34 cellular contexts compared by ENCODE assay signal in genomic region chr3:149770246-149770645, GRCh38. TPM values are rescaled to one million over a fixed set of nuclear protein-coding genes. Genes with fewer than 3 reads are reported as not detected.
DNase-seq lines count a peak whose midpoint lies in the region; ATAC-seq, FAIRE-seq and TF ChIP-seq lines count a peak whose summit lies in the region.
"Had no signal": no experiment of that assay in that cellular context is flagged by ENCODE, and none has a peak within 500 bp of the region (broad histone marks: within the 10 kb centered on the region; RNA-seq: fewer than 3 reads in every experiment).

No MANE protein-coding gene starts in this region.

- no peaks in the 10 kb centered on the region for H3K27me3 Mint-ChIP-seq in H9 (ENCODE audit: low read depth)

- no peak overlapping the region for H4K8ac ChIP-seq in H9 (replicated peaks; ENCODE audit: insufficient read length, low read depth, low read length)

- no peaks in the 10 kb centered on the region for H3K36me3 Mint-ChIP-seq in H9 (ENCODE audit: insufficient read depth in 1 of 3, low read depth in 3 of 3)
- H3K36me3 Mint-ChIP-seq: activated naive CD4-positive, alpha-beta T cell treated with anti-CD3 and anti-CD28 coated beads, Interleukin-2, amount 10 ng/mL, durations not matched to agents 7 days and 5 days; CD4-positive, CD25-positive, alpha-beta regulatory T cell; memory B cell; stimulated activated memory B cell treated with anti-CD40 and anti-IgM and Interleukin-4, amounts not matched to agents 10 μg/mL and 1 μg/mL and 100 μg/mL, for 72 hours had no signal

- H4K91ac ChIP-seq in H9 (ENCODE audit: insufficient read length, low read depth, low read length), result no peak overlapping the region

- no peaks in the 10 kb centered on the region for H3K79me2 ChIP-seq in H9 (ENCODE audit: insufficient read depth, low read length)

- WGBS in H9 (ENCODE audit: extremely low coverage, insufficient read length, low lambda C conversion rate), result no CpG with 5 or more reads among the region's 2 CpGs

- H3K4me1 Mint-ChIP-seq in H9, result peaks cover 5 to 16% of the 10 kb centered on the region in 2 experiments
- H3K4me1 Mint-ChIP-seq: activated CD4-positive, alpha-beta memory T cell treated with anti-CD3 and anti-CD28 coated beads, Interleukin-2, amount 10 ng/mL, durations not matched to agents 7 days and 5 days; activated naive CD4-positive, alpha-beta T cell treated with anti-CD3 and anti-CD28 coated beads, Interleukin-2, amount 10 ng/mL, durations not matched to agents 7 days and 5 days; CD4-positive, CD25-positive, alpha-beta regulatory T cell; memory B cell; stimulated activated memory B cell treated with anti-CD40 and anti-IgM and Interleukin-4, amounts not matched to agents 10 μg/mL and 1 μg/mL and 100 μg/mL, for 72 hours had no signal

- H3K56ac ChIP-seq in H9 (ENCODE audit: insufficient read length, low read depth, low read length), result no peak overlapping the region

- H3K14ac ChIP-seq in H9 (ENCODE audit: insufficient read depth, low read length), result no peak overlapping the region

- H3K9me3 Mint-ChIP-seq in H9, result no peaks in the 10 kb centered on the region
- H3K9me3 Mint-ChIP-seq: activated CD4-positive, alpha-beta memory T cell treated with anti-CD3 and anti-CD28 coated beads, Interleukin-2, amount 10 ng/mL, durations not matched to agents 7 days and 5 days; activated naive CD4-positive, alpha-beta T cell treated with anti-CD3 and anti-CD28 coated beads, Interleukin-2, amount 10 ng/mL, durations not matched to agents 7 days and 5 days; CD4-positive, CD25-positive, alpha-beta regulatory T cell; GM23338; memory B cell; nephron progenitor cell; stimulated activated memory B cell treated with anti-CD40 and anti-IgM and Interleukin-4, amounts not matched to agents 10 μg/mL and 1 μg/mL and 100 μg/mL, for 72 hours had no signal

- no peak overlapping the region for H4K5ac ChIP-seq in H9 (ENCODE audit: insufficient read length, low read depth, low read length)

- H3K4me3 Mint-ChIP-seq in H9, result no peak overlapping the region
- H3K4me3 Mint-ChIP-seq: activated CD4-positive, alpha-beta memory T cell treated with anti-CD3 and anti-CD28 coated beads, Interleukin-2, amount 10 ng/mL, durations not matched to agents 7 days and 5 days; activated naive CD4-positive, alpha-beta T cell treated with anti-CD3 and anti-CD28 coated beads, Interleukin-2, amount 10 ng/mL, durations not matched to agents 7 days and 5 days; CD4-positive, CD25-positive, alpha-beta regulatory T cell; GM23338; memory B cell; nephron progenitor cell; stimulated activated memory B cell treated with anti-CD40 and anti-IgM and Interleukin-4, amounts not matched to agents 10 μg/mL and 1 μg/mL and 100 μg/mL, for 72 hours had no signal

- H2BK5ac ChIP-seq in H9 (ENCODE audit: insufficient read length, low read length), result no peak overlapping the region

- no peak overlapping the region for H3K27ac Mint-ChIP-seq in H9
- H3K27ac Mint-ChIP-seq: activated CD4-positive, alpha-beta memory T cell treated with anti-CD3 and anti-CD28 coated beads, Interleukin-2, amount 10 ng/mL, durations not matched to agents 7 days and 5 days; activated naive CD4-positive, alpha-beta T cell treated with anti-CD3 and anti-CD28 coated beads, Interleukin-2, amount 10 ng/mL, durations not matched to agents 7 days and 5 days; CD4-positive, CD25-positive, alpha-beta regulatory T cell; GM23338; memory B cell; nephron progenitor cell; stimulated activated memory B cell treated with anti-CD40 and anti-IgM and Interleukin-4, amounts not matched to agents 10 μg/mL and 1 μg/mL and 100 μg/mL, for 72 hours had no signal

- in situ Hi-C loops in astrocyte of the spinal cord (cut with HindIII; ENCODE audit: low sequenced_read_pairs), result loop anchor here (25.0 kb wide), 1 partner anchor 258 kb away; no protein-coding TSS in a partner anchor

- H3K27ac ChIP-seq in H9 (ENCODE audit: insufficient read length, low read depth, low read length), result no peak overlapping the region
- H3K27ac ChIP-seq in foreskin keratinocyte, result no peak overlapping the region
- H3K27ac ChIP-seq: adrenal gland, epithelial cell of prostate, upper lobe of left lung had no signal

- no peak overlapping the region for H2AFZ ChIP-seq in H9 (ENCODE audit: low read length)
- H2AFZ ChIP-seq: GM23338 had no signal

- H2BK12ac ChIP-seq in H9 (ENCODE audit: insufficient read length, low read depth, low read length), result no peak overlapping the region

- H3T11ph ChIP-seq in H9 (ENCODE audit: low read length), result no peak overlapping the region

- no peak overlapping the region for H3K18ac ChIP-seq in H9 (ENCODE audit: insufficient read length, low read depth, low read length)

- peak; percentile 37; the same call in 2 of the 3 replicates for TF ChIP-seq CTCF in H9 (conservative IDR thresholded peaks at IDR 0.05)
- TF ChIP-seq CTCF in astrocyte of the spinal cord (IDR thresholded peaks at IDR 0.05; ENCODE audit: low read depth, low read length), result peak; percentile 28
- peak; percentile 12 for TF ChIP-seq CTCF in foreskin keratinocyte (conservative IDR thresholded peaks at IDR 0.05)

- no peak overlapping the region for H3K4me2 ChIP-seq in H9 (ENCODE audit: insufficient read depth, insufficient read length, low read length)
- H3K4me2 ChIP-seq: GM23338 had no signal

- H2AK5ac ChIP-seq in H9 (ENCODE audit: insufficient read length, low read length), result no peak overlapping the region

- H3K9me3 ChIP-seq in H9 (ENCODE audit: control insufficient read depth, low read depth, low read length), result no peaks in the 10 kb centered on the region
- H3K9me3 ChIP-seq: adrenal gland, upper lobe of left lung had no signal

- no peaks in the 10 kb centered on the region for H3K79me1 ChIP-seq in H9 (ENCODE audit: insufficient read depth, low read depth, low read length, poor library complexity, severe bottlenecking)

- H3K27me3 ChIP-seq in H9 (ENCODE audit: insufficient read depth, low read length) (no peaks in the 10 kb centered on the region), foreskin keratinocyte (no peaks in the 10 kb centered on the region)
- H3K27me3 ChIP-seq: adrenal gland, upper lobe of left lung had no signal

- H3K23ac ChIP-seq in H9 (ENCODE audit: insufficient read length, low read depth, low read length), result no peak overlapping the region

- DNase-seq in ELR (ENCODE audit: low read depth), result peak; percentile 15
- DNase-seq in H9, result no peak
- DNase-seq in astrocyte of the spinal cord (ENCODE audit: low read depth, low spot score), result no peak
- DNase-seq in foreskin keratinocyte, result no peak
- no peak for DNase-seq in GM19239 (ENCODE audit: insufficient read length, low spot score)
- no peak for DNase-seq in stimulated activated CD4-positive, alpha-beta T cell treated with anti-CD3 and anti-CD28 coated beads, Interleukin-4, amount 100 ng/mL, for 24 hours
- DNase-seq: activated CD4-positive, alpha-beta memory T cell treated with anti-CD3 and anti-CD28 coated beads, Interleukin-2, amount 10 ng/mL, durations not matched to agents 7 days and 5 days; activated CD4-positive, alpha-beta T cell treated with anti-CD3 and anti-CD28 coated beads for 1 hour; activated naive CD4-positive, alpha-beta T cell treated with anti-CD3 and anti-CD28 coated beads, Interleukin-2, amount 10 ng/mL, durations not matched to agents 7 days and 5 days; adrenal gland; CD4-positive, CD25-positive, alpha-beta regulatory T cell; DMS79 treated with DMSO at 0.1 percent for 48 hours; KG1; NCI-H1417 treated with DMSO at 0.1 percent for 48 hours; NCI-H2081; NCI-H226; NCI-H69; nephron progenitor cell; SIG-M5; substantia nigra; SW 1271; upper lobe of left lung had no signal

- no peak overlapping the region for H2BK120ac ChIP-seq in H9 (ENCODE audit: low read depth, low read length, poor library complexity, severe bottlenecking)

- H3K4me3 ChIP-seq in astrocyte of the spinal cord (ENCODE audit: low read depth, low read length), result no peak overlapping the region
- H3K4me3 ChIP-seq: adrenal gland, GM23338, upper lobe of left lung had no signal

- no peaks in the 10 kb centered on the region for H4K20me1 ChIP-seq in H9 (ENCODE audit: control insufficient read depth, insufficient read depth, insufficient read length)

- no peaks in the 10 kb centered on the region; the same call in 1 of the 2 replicates for H3K4me1 ChIP-seq in H9 (ENCODE audit: insufficient read depth, low read length)
- H3K4me1 ChIP-seq in foreskin keratinocyte, result no peaks in the 10 kb centered on the region
- H3K4me1 ChIP-seq: adrenal gland, upper lobe of left lung had no signal

- H2BK20ac ChIP-seq in H9 (ENCODE audit: low read depth, low read length, poor library complexity, severe bottlenecking), result no peak overlapping the region

- no peaks in the 10 kb centered on the region for H3K23me2 ChIP-seq in H9 (ENCODE audit: insufficient read length, low read depth, low read length, poor library complexity, severe bottlenecking)

- no peak for FAIRE-seq in GM19239 (lab: Jason Lieb, UNC)
- FAIRE-seq: colon, islet of Langerhans, RCC 7860 had no signal

- H2BK15ac ChIP-seq in H9 (ENCODE audit: low read depth, low read length), result no peak overlapping the region

- H3K9ac ChIP-seq in H9 (ENCODE audit: extremely low read depth, insufficient read length, low read length), result no peak overlapping the region

- ATAC-seq in foreskin keratinocyte, result no peak
- no peak for ATAC-seq in HG02623 (IDR thresholded peaks at IDR 0.05; ENCODE audit: unreplicated experiment)
- no peak for ATAC-seq in GM21390 (IDR thresholded peaks at IDR 0.05; ENCODE audit: unreplicated experiment)
- ATAC-seq: GM23338; left lobe of liver; stimulated activated memory B cell treated with anti-CD40 and anti-IgM and Interleukin-4, amounts not matched to agents 10 μg/mL and 1 μg/mL and 100 μg/mL, for 72 hours had no signal

- no peak overlapping the region for H3K4ac ChIP-seq in H9 (ENCODE audit: low read depth, low read length)

RNA-seq across cellular contexts. Expression of gene COMMD2, which starts 18.0 kb away (rescaled TPM):
- 59.3 and 64.9 TPM in 2 replicates for total RNA-seq in H9 (2021)
- 30.0 and 32.2 TPM in 2 replicates for total RNA-seq in foreskin keratinocyte
- polyA plus RNA-seq in foreskin keratinocyte, result 16.3 and 20.0 TPM in 2 replicates

RNA-seq across cellular contexts. Expression of gene ANKUB1, which starts 22.1 kb away (rescaled TPM):
- not detected in 2 replicates for total RNA-seq in H9 (2021)
- total RNA-seq in foreskin keratinocyte, result 0.42 and 0.82 TPM in 2 replicates
- polyA plus RNA-seq in foreskin keratinocyte, result 0.45 and 0.48 TPM in 2 replicates
- total RNA-seq: activated CD4-positive, alpha-beta memory T cell treated with anti-CD3 and anti-CD28 coated beads, Interleukin-2, amount 10 ng/mL, durations not matched to agents 7 days and 5 days; adrenal gland; CD4-positive, CD25-positive, alpha-beta regulatory T cell; GM23338; left lobe of liver; osteocyte had no signal
- polyA plus RNA-seq: adrenal gland; AG04450; CD4-positive, CD25-positive, alpha-beta regulatory T cell; GM23338 had no signal

RNA-seq across cellular contexts. Expression of gene RNF13, which starts 42.8 kb away (rescaled TPM):
- total RNA-seq in H9 (2021), result 23.4 and 23.7 TPM in 2 replicates
- total RNA-seq in foreskin keratinocyte, result 35.1 and 35.7 TPM in 2 replicates
- polyA plus RNA-seq in foreskin keratinocyte, result 16.1 and 17.6 TPM in 2 replicates
